ENCODE assay signal across 8 cellular contexts in the genomic region with DNA sequence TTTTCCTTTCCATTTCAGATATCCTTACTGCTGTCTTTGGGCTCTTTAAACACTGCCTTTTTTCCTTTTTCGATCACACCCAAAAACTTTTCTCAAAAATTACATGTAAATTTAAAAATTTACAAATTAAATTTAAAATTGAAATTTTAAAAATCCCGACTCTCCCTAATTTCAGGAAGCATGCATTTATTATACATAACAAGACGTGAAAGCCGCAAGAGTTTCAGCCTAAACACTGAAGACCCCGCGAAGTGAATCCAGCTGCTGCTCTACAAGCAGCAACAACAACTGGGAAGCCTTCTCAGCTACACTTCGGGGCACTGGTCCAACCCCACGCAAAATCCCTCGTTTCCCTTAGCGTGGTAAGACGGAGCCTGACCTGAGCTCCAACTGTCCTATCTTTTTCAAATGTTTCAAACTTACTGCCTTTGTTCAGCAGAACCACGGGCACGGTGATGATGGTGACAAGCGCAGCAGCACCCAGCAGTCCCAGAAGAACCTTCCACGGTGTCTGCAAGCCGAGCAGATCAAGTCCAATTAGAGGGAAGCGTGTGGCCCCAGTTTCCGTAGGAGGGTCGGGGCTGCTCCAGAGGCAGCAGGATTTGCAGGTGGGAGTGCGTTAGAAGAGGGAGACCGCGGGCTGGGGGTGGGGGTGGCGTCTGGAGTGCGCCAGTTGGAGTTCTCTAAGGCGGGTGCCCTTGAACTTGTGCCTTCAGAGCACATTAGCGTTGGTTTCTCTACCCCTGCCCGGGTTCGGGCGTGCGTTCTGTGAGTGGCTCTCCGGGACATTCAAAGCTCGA. TPM values are rescaled to one million over a fixed set of nuclear protein-coding genes. Genes with fewer than 3 reads are reported as not detected.
DNase-seq lines count a peak whose midpoint lies in the region; ATAC-seq and TF ChIP-seq lines count a peak whose summit lies in the region.

No MANE protein-coding gene starts in this region.

- CTCF ChIA-PET in activated CD4-positive, alpha-beta memory T cell treated with anti-CD3 and anti-CD28 coated beads, Interleukin-2, amount 10 ng/mL, durations not matched to agents 7 days and 5 days (lab: Charles Lee): interaction anchor here (1.0 to 3.4 kb wide), 7 partner anchors 14 to 126 kb away, joined by 4 to 22 read pairs (median 9); no protein-coding TSS in a partner anchor

- POLR2A ChIA-PET in activated CD4-positive, alpha-beta memory T cell treated with anti-CD3 and anti-CD28 coated beads, Interleukin-2, amount 10 ng/mL, durations not matched to agents 7 days and 5 days (lab: Charles Lee): interaction anchor here (0.7 to 10.6 kb wide), 20 partner anchors 9 to 907 kb away, joined by 3 to 142 read pairs (median 4); partner anchors contain the start of genes IFIH1 and PSMD14

- peaks cover 49% of the 10 kb centered on the region for H3K4me1 Mint-ChIP-seq in activated CD4-positive, alpha-beta memory T cell treated with anti-CD3 and anti-CD28 coated beads, Interleukin-2, amount 10 ng/mL, durations not matched to agents 7 days and 5 days

- peak overlapping the region; percentile 96 for H3K4me3 Mint-ChIP-seq in activated CD4-positive, alpha-beta memory T cell treated with anti-CD3 and anti-CD28 coated beads, Interleukin-2, amount 10 ng/mL, durations not matched to agents 7 days and 5 days

- TF ChIP-seq CTCF in fibroblast of the aortic adventitia (IDR thresholded peaks at IDR 0.05; ENCODE audit: insufficient read depth, low read length) (no peak), omental fat pad (IDR thresholded peaks at IDR 0.05) (no peak)

- peak; percentile 36 for DNase-seq in activated CD4-positive, alpha-beta memory T cell treated with anti-CD3 and anti-CD28 coated beads, Interleukin-2, amount 10 ng/mL, durations not matched to agents 7 days and 5 days
- DNase-seq in fibroblast of the aortic adventitia (ENCODE audit: low read depth): peak; percentile 62
- no peak for DNase-seq in omental fat pad (ENCODE audit: low spot score)
- DNase-seq in AG08396 (ENCODE audit: low spot score): no peak
- no peak for DNase-seq in GDM1 (lab: John Stamatoyannopoulos, UW)

- H3K27me3 Mint-ChIP-seq in activated CD4-positive, alpha-beta memory T cell treated with anti-CD3 and anti-CD28 coated beads, Interleukin-2, amount 10 ng/mL, durations not matched to agents 7 days and 5 days: no peaks in the 10 kb centered on the region

- peaks cover 11% of the 10 kb centered on the region for H3K9me3 Mint-ChIP-seq in activated CD4-positive, alpha-beta memory T cell treated with anti-CD3 and anti-CD28 coated beads, Interleukin-2, amount 10 ng/mL, durations not matched to agents 7 days and 5 days

- H3K27ac Mint-ChIP-seq in activated CD4-positive, alpha-beta memory T cell treated with anti-CD3 and anti-CD28 coated beads, Interleukin-2, amount 10 ng/mL, durations not matched to agents 7 days and 5 days: peak overlapping the region; percentile 89

- ATAC-seq in HG02885 (IDR thresholded peaks at IDR 0.05; ENCODE audit: poor library complexity, unreplicated experiment) (peak; percentile 2), omental fat pad (ENCODE audit: low FRiP score) (peak; percentile 13), HG03520 (IDR thresholded peaks at IDR 0.05; ENCODE audit: unreplicated experiment) (no peak), GM21390 (IDR thresholded peaks at IDR 0.05; ENCODE audit: unreplicated experiment) (no peak)

- peak overlapping the region; percentile 89 for H3K4me3 ChIP-seq in fibroblast of the aortic adventitia (ENCODE audit: low read depth, low read length)

- peaks cover 67% of the 10 kb centered on the region for H3K36me3 Mint-ChIP-seq in activated CD4-positive, alpha-beta memory T cell treated with anti-CD3 and anti-CD28 coated beads, Interleukin-2, amount 10 ng/mL, durations not matched to agents 7 days and 5 days (ENCODE audit: low read depth)

RNA-seq across cellular contexts. Expression of gene DPP4, which starts 0.8 kb away (rescaled TPM):
- 100 to 1,000 TPM; 122 to 126 TPM for total RNA-seq in activated CD4-positive, alpha-beta memory T cell treated with anti-CD3 and anti-CD28 coated beads, Interleukin-2, amount 10 ng/mL, durations not matched to agents 7 days and 5 days
- total RNA-seq in fibroblast of the aortic adventitia (ENCODE audit: low replicate concordance): 138 and 203 TPM in 2 replicates
- 100 to 1,000 TPM in 1 of 4 donors, 10 to 100 TPM in 3; 11.7 to 105 (median 21.0) TPM for total RNA-seq in omental fat pad

Comparison
In these comparisons a context has a peak if more than half of its experiments do, and no peak if none do; other contexts are left out.
1. ATAC-seq: peak in HG02885 (single experiment) and omental fat pad (single experiment); none in HG03520 (single experiment) and GM21390 (single experiment).
2. DNase-seq: peak in activated CD4-positive, alpha-beta memory T cell treated with anti-CD3 and anti-CD28 coated beads, Interleukin-2, amount 10 ng/mL, durations not matched to agents 7 days and 5 days (single experiment) and fibroblast of the aortic adventitia (single experiment); none in omental fat pad (single experiment), AG08396 (single experiment) and GDM1 (single experiment).